ENCODE assay signal across 20 cellular contexts in genomic region chr2:167980436-167980835, GRCh38.
"Had no signal": no experiment of that assay in that cellular context is flagged by ENCODE, and none has a peak within 500 bp of the region (broad histone marks: within the 10 kb centered on the region; RNA-seq: fewer than 3 reads in every experiment).

No MANE protein-coding gene starts in this region.

- H3K36me3 ChIP-seq: ovary, prostate gland, thoracic aorta had no signal

- H3K4me1 ChIP-seq: gastroesophageal sphincter, left lung, lower lobe of right lung, prostate gland had no signal

- H3K27me3 ChIP-seq: gastroesophageal sphincter, left lung, ovary had no signal

- H3K9me3 ChIP-seq: gastroesophageal sphincter, left lung, lower lobe of right lung, ovary, prostate gland, thoracic aorta had no signal

- H3K4me3 ChIP-seq: gastroesophageal sphincter, left lung, lower lobe of right lung, ovary, prostate gland, skin epidermis, thoracic aorta had no signal

- H3K27ac ChIP-seq: gastroesophageal sphincter, left lung, lower lobe of right lung, ovary, prostate gland, skin epidermis, thoracic aorta had no signal

- DNase-seq: activated B cell treated with CpG ODN at 0.5 μM for 24 hours; activated CD4-positive, alpha-beta T cell treated with anti-CD3 and anti-CD28 coated beads, Interleukin-2, amount 50 U/mL, for 1 hour; activated CD8-positive, alpha-beta T cell treated with anti-CD3 and anti-CD28 coated beads for 36 hours; activated T-cell treated with anti-CD3 and anti-CD28 coated beads, Interleukin-2, amount 50 U/mL, for 4 hours; effector CD8-positive, alpha-beta T cell; erythroblast; kidney glomerular epithelial cell; left lung; lower lobe of right lung; ovary; retina; stimulated activated CD4-positive, alpha-beta T cell treated with anti-CD3 and anti-CD28 coated beads, Interleukin-12 subunit alpha, Interleukin-12 subunit beta, amount 100 ng/mL, for 4 hours; stimulated activated CD4-positive, alpha-beta T cell treated with anti-CD3 and anti-CD28 coated beads, Interleukin-4, amount 100 ng/mL, for 1 hour; stimulated activated naive CD8-positive, alpha-beta T cell treated with anti-CD3 and anti-CD28 coated beads, Interleukin-15, Interleukin-2, amounts not matched to agents 100 U/mL and 50 U/mL, for 24 hours; T-helper 2 cell; trophoblast cell had no signal
